ENCODE assay signal across 8 cellular contexts in the genomic region with DNA sequence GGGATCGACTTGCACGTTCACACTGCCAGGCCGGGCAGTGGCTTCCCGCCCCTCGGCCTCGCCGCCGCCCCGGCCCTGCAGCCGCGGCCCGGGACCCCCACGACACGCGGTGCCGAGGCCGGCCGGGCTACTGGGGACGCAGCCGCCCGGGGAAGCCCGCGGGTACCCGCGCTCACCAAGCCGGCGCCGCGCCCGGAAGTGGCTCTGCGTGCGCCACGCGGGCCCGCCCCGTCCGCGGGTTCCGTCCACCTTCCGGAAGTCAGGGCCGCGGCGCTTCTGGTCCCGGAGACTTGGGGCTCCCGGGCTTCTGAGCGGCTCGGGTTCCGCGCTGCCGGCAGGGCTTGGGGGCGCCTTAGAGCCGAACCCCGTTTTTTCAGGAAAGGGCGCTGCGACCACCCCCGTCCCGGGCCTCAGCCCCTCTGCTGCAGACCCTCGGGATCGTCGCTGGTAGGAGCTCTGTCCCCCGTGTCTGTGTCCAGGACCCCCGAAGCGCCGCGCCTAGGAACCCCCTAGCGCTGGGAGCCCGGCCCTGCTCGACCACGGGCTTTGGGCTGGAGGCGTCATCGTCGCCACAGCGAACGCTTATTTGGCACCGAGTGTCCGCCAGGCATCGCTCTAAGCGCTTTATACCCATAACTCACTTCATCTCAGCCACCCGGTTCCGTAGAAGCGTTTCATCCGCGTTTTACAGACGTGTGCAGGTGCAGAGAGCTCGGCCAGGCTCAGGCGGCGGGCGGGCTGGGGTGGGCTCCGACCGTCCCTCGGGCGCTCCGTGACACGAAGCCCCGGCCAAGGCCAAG. TPM values are rescaled to one million over a fixed set of nuclear protein-coding genes. Genes with fewer than 3 reads are reported as not detected.
A peak's percentile ranks its signal among the peaks of the same experiment; 100 is the strongest.
DNase-seq lines count a peak whose midpoint lies in the region; ATAC-seq and TF ChIP-seq lines count a peak whose summit lies in the region.

A gene with protein sequence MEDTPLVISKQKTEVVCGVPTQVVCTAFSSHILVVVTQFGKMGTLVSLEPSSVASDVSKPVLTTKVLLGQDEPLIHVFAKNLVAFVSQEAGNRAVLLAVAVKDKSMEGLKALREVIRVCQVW (minus strand): TSS at position 200 of the 800 bp plus-strand sequence. CDS start 693 bp downstream, outside the sequence.

- H3F3A ChIP-seq in GM23338 (replicated peaks; ENCODE audit: low read depth) = no peaks in the 10 kb centered on the region

- peak within 1 kb of the TSS; percentile 84 for H3K4me3 Mint-ChIP-seq in GM23338
- peak within 1 kb of the TSS; percentile 92 for H3K4me3 Mint-ChIP-seq in neural crest cell

- peak within 1 kb of the TSS; percentile 64 for H3K4me3 ChIP-seq in GM23338
- H3K4me3 ChIP-seq in stomach = peak within 1 kb of the TSS; percentile 66 to 93 (median 78)

- peak; percentile 79 for DNase-seq in ELF-1 (ENCODE audit: low read depth, low spot score)
- peak; percentile 90 for DNase-seq in GM23338 (ENCODE audit: low spot score)
- peak; percentile 94 for DNase-seq in LHCN-M2 (ENCODE audit: low read depth)
- DNase-seq in SHP77 (lab: John Stamatoyannopoulos, UW) = peak; percentile 91 to 98
- DNase-seq in activated effector memory CD4-positive, alpha-beta T cell treated with Interleukin-2 at 50 U/mL for 16 hours = peak; percentile 82
- DNase-seq in fibroblast of the conjunctiva (ENCODE audit: low read depth) = peak; percentile 66
- DNase-seq in neural crest cell (ENCODE audit: low read depth, low spot score) = peak; percentile 79
- DNase-seq in stomach = peak; percentile 94

- peaks cover 41% of the 10 kb centered on the region for H3K36me3 Mint-ChIP-seq in GM23338 (ENCODE audit: low read depth)
- peaks cover 3% of the 10 kb centered on the region for H3K36me3 Mint-ChIP-seq in neural crest cell (ENCODE audit: low read depth)

- H3K27ac Mint-ChIP-seq in GM23338 = peak within 1 kb of the TSS; percentile 92
- peak within 1 kb of the TSS; percentile 84 for H3K27ac Mint-ChIP-seq in neural crest cell (ENCODE audit: unreplicated experiment)

- peaks cover 5% of the 10 kb centered on the region for H3K27me3 Mint-ChIP-seq in GM23338 (ENCODE audit: insufficient read depth, low read depth, poor library complexity)
- H3K27me3 Mint-ChIP-seq in neural crest cell (ENCODE audit: low read depth) = no peaks in the 10 kb centered on the region

- TF ChIP-seq CTCF in GM23338 (conservative IDR thresholded peaks at IDR 0.05; ENCODE audit: low read depth in 2 of 2) (peak in 1 of 2 experiments; percentile 14; a peak in 1 of 4 replicates), neural crest cell (conservative IDR thresholded peaks at IDR 0.05) (peak; percentile 45), stomach (IDR thresholded peaks at IDR 0.05) (peak in 2 of 7 experiments; percentile 17 to 32)

- peak within 1 kb of the TSS; percentile 56; the same call in 1 of the 2 replicates for H2AFZ ChIP-seq in GM23338

- intact Hi-C loops in stomach (cut with DNase I; ENCODE audit: low total_unique reads) = no loop called here

- no peaks in the 10 kb centered on the region for H3K9me2 ChIP-seq in GM23338 (ENCODE audit: insufficient read depth)

- H3K9me3 ChIP-seq in stomach = no peaks in the 10 kb centered on the region

- H3K4me1 ChIP-seq in GM23338 (ENCODE audit: insufficient read depth) = no peaks in the 10 kb centered on the region
- H3K4me1 ChIP-seq in stomach = peaks cover 43 to 52% (median 47%) of the 10 kb centered on the region in 4 donors

- H3K36me3 ChIP-seq in GM23338 (ENCODE audit: insufficient read depth) (no peaks in the 10 kb centered on the region), stomach (peaks cover 0 to 30% (median 23%) of the 10 kb centered on the region in 4 donors)

- H3K9me3 Mint-ChIP-seq in GM23338 = no peaks in the 10 kb centered on the region
- no peaks in the 10 kb centered on the region for H3K9me3 Mint-ChIP-seq in neural crest cell

- H3K4me1 Mint-ChIP-seq in GM23338 (peaks cover 31% of the 10 kb centered on the region), neural crest cell (peaks cover 30% of the 10 kb centered on the region)

- H4K20me1 ChIP-seq in GM23338 (replicated peaks; ENCODE audit: insufficient read depth) = no peaks in the 10 kb centered on the region

- TF ChIP-seq POLR2A in stomach (IDR thresholded peaks at IDR 0.05) = peak in 1 of 4 donors; percentile 34

- TF ChIP-seq EP300 in stomach (IDR thresholded peaks at IDR 0.05) = no peak

- WGBS in stomach, 5 donors = 0 to 1% (median 0%) methylated on average over 33 to 95 of the region's 95 CpGs

- H3K27ac ChIP-seq in GM23338 (ENCODE audit: low read depth) (peak within 1 kb of the TSS; percentile 63; the same call in 1 of the 2 replicates), stomach (peak within 1 kb of the TSS; percentile 89 to 97 (median 96))

- ATAC-seq in GM23338 = peak; percentile 93

- peak within 1 kb of the TSS; percentile 73 for H3K4me2 ChIP-seq in GM23338

- H3K27me3 ChIP-seq in GM23338 (ENCODE audit: insufficient read depth) = no peaks in the 10 kb centered on the region
- H3K27me3 ChIP-seq in stomach = no peaks in the 10 kb centered on the region

- 0 out of 2 replicates have a peak, but pooled peaks cover 3% of the 10 kb centered on the region for H3K79me2 ChIP-seq in GM23338 (replicated peaks; ENCODE audit: insufficient read depth)

TF ChIP-seq in GM23338, 12 proteins besides CTCF, POLR2A, EP300 and RAD21 (continues in another document):
- TF ChIP-seq ZNF114 (CRISPR knock-in tag; IDR thresholded peaks at IDR 0.05) (no peak), POLR2AphosphoS5 (IDR thresholded peaks at IDR 0.05; ENCODE audit: low read depth) (peak; percentile 49), NANOG (IDR thresholded peaks at IDR 0.05; ENCODE audit: borderline replicate concordance) (no peak), STAT1 (IDR thresholded peaks at IDR 0.05; ENCODE audit: unreplicated experiment) (no peak), CREB1 (CRISPR knock-in tag; IDR thresholded peaks at IDR 0.05; ENCODE audit: low read depth) (peak; percentile 74), JUNB (IDR thresholded peaks at IDR 0.05; ENCODE audit: unreplicated experiment) (no peak)
- TF ChIP-seq, protein P1, sequence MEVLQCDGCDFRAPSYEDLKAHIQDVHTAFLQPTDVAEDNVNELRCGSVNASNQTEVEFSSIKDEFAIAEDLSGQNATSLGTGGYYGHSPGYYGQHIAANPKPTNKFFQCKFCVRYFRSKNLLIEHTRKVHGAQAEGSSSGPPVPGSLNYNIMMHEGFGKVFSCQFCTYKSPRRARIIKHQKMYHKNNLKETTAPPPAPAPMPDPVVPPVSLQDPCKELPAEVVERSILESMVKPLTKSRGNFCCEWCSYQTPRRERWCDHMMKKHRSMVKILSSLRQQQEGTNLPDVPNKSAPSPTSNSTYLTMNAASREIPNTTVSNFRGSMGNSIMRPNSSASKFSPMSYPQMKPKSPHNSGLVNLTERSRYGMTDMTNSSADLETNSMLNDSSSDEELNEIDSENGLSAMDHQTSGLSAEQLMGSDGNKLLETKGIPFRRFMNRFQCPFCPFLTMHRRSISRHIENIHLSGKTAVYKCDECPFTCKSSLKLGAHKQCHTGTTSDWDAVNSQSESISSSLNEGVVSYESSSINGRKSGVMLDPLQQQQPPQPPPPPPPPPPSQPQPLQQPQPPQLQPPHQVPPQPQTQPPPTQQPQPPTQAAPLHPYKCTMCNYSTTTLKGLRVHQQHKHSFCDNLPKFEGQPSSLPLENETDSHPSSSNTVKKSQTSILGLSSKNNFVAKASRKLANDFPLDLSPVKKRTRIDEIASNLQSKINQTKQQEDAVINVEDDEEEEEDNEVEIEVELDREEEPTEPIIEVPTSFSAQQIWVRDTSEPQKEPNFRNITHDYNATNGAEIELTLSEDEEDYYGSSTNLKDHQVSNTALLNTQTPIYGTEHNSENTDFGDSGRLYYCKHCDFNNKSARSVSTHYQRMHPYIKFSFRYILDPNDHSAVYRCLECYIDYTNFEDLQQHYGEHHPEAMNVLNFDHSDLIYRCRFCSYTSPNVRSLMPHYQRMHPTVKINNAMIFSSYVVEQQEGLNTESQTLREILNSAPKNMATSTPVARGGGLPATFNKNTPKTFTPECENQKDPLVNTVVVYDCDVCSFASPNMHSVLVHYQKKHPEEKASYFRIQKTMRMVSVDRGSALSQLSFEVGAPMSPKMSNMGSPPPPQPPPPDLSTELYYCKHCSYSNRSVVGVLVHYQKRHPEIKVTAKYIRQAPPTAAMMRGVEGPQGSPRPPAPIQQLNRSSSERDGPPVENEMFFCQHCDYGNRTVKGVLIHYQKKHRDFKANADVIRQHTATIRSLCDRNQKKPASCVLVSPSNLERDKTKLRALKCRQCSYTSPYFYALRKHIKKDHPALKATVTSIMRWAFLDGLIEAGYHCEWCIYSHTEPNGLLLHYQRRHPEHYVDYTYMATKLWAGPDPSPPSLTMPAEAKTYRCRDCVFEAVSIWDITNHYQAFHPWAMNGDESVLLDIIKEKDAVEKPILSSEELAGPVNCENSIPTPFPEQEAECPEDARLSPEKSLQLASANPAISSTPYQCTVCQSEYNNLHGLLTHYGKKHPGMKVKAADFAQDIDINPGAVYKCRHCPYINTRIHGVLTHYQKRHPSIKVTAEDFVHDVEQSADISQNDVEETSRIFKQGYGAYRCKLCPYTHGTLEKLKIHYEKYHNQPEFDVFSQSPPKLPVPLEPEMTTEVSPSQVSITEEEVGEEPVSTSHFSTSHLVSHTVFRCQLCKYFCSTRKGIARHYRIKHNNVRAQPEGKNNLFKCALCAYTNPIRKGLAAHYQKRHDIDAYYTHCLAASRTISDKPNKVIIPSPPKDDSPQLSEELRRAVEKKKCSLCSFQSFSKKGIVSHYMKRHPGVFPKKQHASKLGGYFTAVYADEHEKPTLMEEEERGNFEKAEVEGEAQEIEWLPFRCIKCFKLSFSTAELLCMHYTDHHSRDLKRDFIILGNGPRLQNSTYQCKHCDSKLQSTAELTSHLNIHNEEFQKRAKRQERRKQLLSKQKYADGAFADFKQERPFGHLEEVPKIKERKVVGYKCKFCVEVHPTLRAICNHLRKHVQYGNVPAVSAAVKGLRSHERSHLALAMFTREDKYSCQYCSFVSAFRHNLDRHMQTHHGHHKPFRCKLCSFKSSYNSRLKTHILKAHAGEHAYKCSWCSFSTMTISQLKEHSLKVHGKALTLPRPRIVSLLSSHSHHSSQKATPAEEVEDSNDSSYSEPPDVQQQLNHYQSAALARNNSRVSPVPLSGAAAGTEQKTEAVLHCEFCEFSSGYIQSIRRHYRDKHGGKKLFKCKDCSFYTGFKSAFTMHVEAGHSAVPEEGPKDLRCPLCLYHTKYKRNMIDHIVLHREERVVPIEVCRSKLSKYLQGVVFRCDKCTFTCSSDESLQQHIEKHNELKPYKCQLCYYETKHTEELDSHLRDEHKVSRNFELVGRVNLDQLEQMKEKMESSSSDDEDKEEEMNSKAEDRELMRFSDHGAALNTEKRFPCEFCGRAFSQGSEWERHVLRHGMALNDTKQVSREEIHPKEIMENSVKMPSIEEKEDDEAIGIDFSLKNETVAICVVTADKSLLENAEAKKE (CRISPR knock-in tag; IDR thresholded peaks at IDR 0.05) = no peak

RNA-seq across cellular contexts. Expression of the gene that starts here (rescaled TPM):
- total RNA-seq in GM23338 (2014; rRNA removed; shearing (Covaris generic)) = 28.3 and 32.0 TPM in 2 replicates
- polyA plus RNA-seq in GM23338 (2016; fragmentation: Nextera tagmentation; extraction: Ambion mirVana) = 84.8 and 93.6 TPM in 2 replicates
- total RNA-seq in LHCN-M2 (2014; rRNA removed) = 89.6 and 91.1 TPM in 2 replicates
- polyA plus RNA-seq in LHCN-M2 (2012) = 65.5 TPM
- 50.6 and 57.8 TPM in 2 replicates for total RNA-seq in neural crest cell
- total RNA-seq in stomach = 10 to 100 TPM in 3 of 5 donors, 1 to 10 TPM in 1, not detected in 1; 4.9 to 33.3 (median 16.3) TPM
- polyA plus RNA-seq in stomach = 10 to 100 TPM; 66.9 to 71.5 (median 67.7) TPM

Comparison
In these comparisons a context has a peak if more than half of its experiments do, and no peak if none do; other contexts are left out.
1. Peak in every context shown above with its lines: DNase-seq, ATAC-seq, H3K4me3 ChIP-seq and H3K27ac ChIP-seq.